Comparison of ENCODE assay signal across 20 cellular contexts in the genomic region with DNA sequence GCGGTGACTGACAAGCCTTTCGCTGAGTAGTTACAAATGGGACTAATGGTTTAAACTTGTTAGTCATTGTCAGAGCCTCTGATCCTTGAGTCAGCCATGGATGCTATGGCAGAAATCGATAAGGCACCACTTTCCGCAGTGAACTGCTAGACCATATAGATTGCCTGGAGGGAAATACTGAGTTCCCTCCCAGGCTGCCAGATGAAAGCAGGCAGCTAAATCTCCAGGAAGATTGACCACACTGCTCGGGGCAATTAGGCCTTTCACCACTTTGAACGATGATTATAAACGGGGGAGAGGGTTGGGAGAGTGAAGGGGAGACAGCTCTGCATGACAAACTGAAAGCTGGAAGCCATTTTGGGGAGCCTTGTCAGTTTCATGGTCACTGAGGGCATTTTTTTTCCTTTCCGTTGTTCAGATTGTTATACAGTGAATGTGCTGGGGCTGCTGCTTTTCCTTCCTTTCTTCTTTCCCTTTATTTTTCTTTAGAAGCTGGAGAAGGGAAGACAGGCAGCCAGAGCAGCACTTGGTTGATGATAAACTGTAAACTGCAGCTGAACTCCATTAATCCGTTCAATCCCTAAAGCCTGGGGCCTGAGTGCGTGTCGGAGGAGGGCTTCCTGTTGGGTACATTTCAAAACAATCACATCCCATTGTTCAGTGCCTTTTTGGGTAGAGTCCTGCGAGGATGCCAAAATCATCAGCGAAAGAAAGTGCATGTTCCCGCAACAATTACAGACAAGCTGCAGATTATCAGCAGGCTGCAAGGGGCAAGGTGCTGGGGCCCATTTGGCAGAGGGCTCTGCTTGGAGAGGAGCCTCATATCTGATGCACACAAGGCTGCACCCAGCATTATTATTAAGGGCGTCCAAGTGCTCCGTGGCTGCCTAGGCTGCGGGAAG.
DNase-seq lines count a peak whose midpoint lies in the region; ATAC-seq, FAIRE-seq and TF ChIP-seq lines count a peak whose summit lies in the region.
"Had no signal": no experiment of that assay in that cellular context is flagged by ENCODE, and none has a peak within 500 bp of the region (broad histone marks: within the 10 kb centered on the region; RNA-seq: fewer than 3 reads in every experiment).

No MANE protein-coding gene starts in this region.

- H3K4me2 ChIP-seq in endothelial cell of umbilical vein (ENCODE audit: insufficient read depth, low read length) (peak overlapping the region; percentile 39), neural cell (ENCODE audit: low read length) (no peak overlapping the region)

- peak; percentile 82 for FAIRE-seq in endothelial cell of umbilical vein (lab: Jason Lieb, UNC)

- ATAC-seq in GM18502 (IDR thresholded peaks at IDR 0.05; ENCODE audit: poor library complexity, unreplicated experiment) (no peak), left lobe of liver (no peak)
- ATAC-seq in activated CD8-positive, alpha-beta T cell treated with anti-CD3 and anti-CD28 coated beads for 36 hours: no peak
- ATAC-seq: effector memory CD8-positive, alpha-beta T cell had no signal

- CTCF ChIA-PET in endothelial cell of umbilical vein (lab: Charles Lee): interaction anchor here (0.6 to 5.5 kb wide), 5 partner anchors 34 to 1061 kb away, joined by 3 to 40 read pairs (median 4); no protein-coding TSS in a partner anchor
- CTCF ChIA-PET in activated CD8-positive, alpha-beta T cell treated with anti-CD3 and anti-CD28 coated beads for 36 hours (lab: Charles Lee): no interaction called here

- no peaks in the 10 kb centered on the region for H3K9me1 ChIP-seq in endothelial cell of umbilical vein (replicated peaks; ENCODE audit: control insufficient read depth, extremely low read depth, insufficient read depth, low read length)

- H3K9me2 ChIP-seq in neural cell (ENCODE audit: insufficient read depth, low read length): no peaks in the 10 kb centered on the region

- H3K9ac ChIP-seq in endothelial cell of umbilical vein (replicated peaks; ENCODE audit: extremely low read depth, insufficient read depth, low read length) (peak overlapping the region; percentile 1), neural cell (ENCODE audit: low read length) (peak overlapping the region; percentile 24)

- no peak for TF ChIP-seq RAD21 in neural cell (conservative IDR thresholded peaks at IDR 0.05)

- DNase-seq in BE2C (peak; percentile 79), NCI-H2227 treated with DMSO at 0.1 percent for 48 hours (lab: John Stamatoyannopoulos, UW) (peak; percentile 50), endothelial cell of umbilical vein (ENCODE audit: low read depth, low spot score) (peak; percentile 53), vagina (ENCODE audit: extremely low spot score in 2 of 2) (no peak), left lobe of liver (ENCODE audit: low spot score) (no peak)
- DNase-seq in activated CD8-positive, alpha-beta T cell treated with anti-CD3 and anti-CD28 coated beads for 36 hours: no peak
- DNase-seq: DMS153; effector memory CD8-positive, alpha-beta T cell; hippocampal formation; MG63; NCI-H446; stimulated activated CD4-positive, alpha-beta T cell treated with anti-CD3 and anti-CD28 coated beads, Interleukin-2, amount 100 ng/mL, for 24 hours; T-helper 2 cell had no signal

- H2AFZ ChIP-seq in endothelial cell of umbilical vein (ENCODE audit: low read depth, low read length): peak overlapping the region; percentile 88
- no peak overlapping the region for H2AFZ ChIP-seq in neural cell (ENCODE audit: low read depth, low read length)

- TF ChIP-seq EP300 in neural cell (conservative IDR thresholded peaks at IDR 0.05; ENCODE audit: poor library complexity, severe bottlenecking): no peak

- H3K9me3 Mint-ChIP-seq in activated CD8-positive, alpha-beta T cell treated with anti-CD3 and anti-CD28 coated beads for 36 hours: no peaks in the 10 kb centered on the region
- H3K9me3 Mint-ChIP-seq: activated T-helper 1 cell treated with anti-CD3 and anti-CD28 coated beads, Interleukin-12 subunit alpha, Interleukin-12 subunit beta, Interleukin-2, Interleukin-4 antibody, amounts not matched to agents 30 ng/mL and 10 ng/mL and 1 ng/mL, durations not matched to agents 14 hours and 24 hours and 36 hours had no signal

- H4K20me1 ChIP-seq in endothelial cell of umbilical vein (replicated peaks; ENCODE audit: control insufficient read depth, extremely low read depth, insufficient read depth, low read length): no peaks in the 10 kb centered on the region
- H4K20me1 ChIP-seq in neural cell (ENCODE audit: insufficient read depth): no peaks in the 10 kb centered on the region

- peaks cover 19% of the 10 kb centered on the region for H3K4me1 ChIP-seq in BE2C
- H3K4me1 ChIP-seq in endothelial cell of umbilical vein (ENCODE audit: control insufficient read depth, extremely low read depth, insufficient read depth, low read length): peaks cover 10% of the 10 kb centered on the region
- H3K4me1 ChIP-seq in vagina: peaks cover 8% of the 10 kb centered on the region
- H3K4me1 ChIP-seq: ascending aorta had no signal

- no peaks in the 10 kb centered on the region for H3K4me1 Mint-ChIP-seq in activated CD8-positive, alpha-beta T cell treated with anti-CD3 and anti-CD28 coated beads for 36 hours (ENCODE audit: low read depth)

- H3F3A ChIP-seq in neural cell (ENCODE audit: insufficient read depth, low read length, poor library complexity, severe bottlenecking): no peaks in the 10 kb centered on the region

- H3K4me3 Mint-ChIP-seq in activated CD8-positive, alpha-beta T cell treated with anti-CD3 and anti-CD28 coated beads for 36 hours: no peak overlapping the region
- H3K4me3 Mint-ChIP-seq: activated T-helper 1 cell treated with anti-CD3 and anti-CD28 coated beads, Interleukin-12 subunit alpha, Interleukin-12 subunit beta, Interleukin-2, Interleukin-4 antibody, amounts not matched to agents 30 ng/mL and 10 ng/mL and 1 ng/mL, durations not matched to agents 14 hours and 24 hours and 36 hours; effector memory CD8-positive, alpha-beta T cell had no signal

- POLR2A ChIA-PET in endothelial cell of umbilical vein (lab: Charles Lee): interaction anchor here (0.6 kb wide), 1 partner anchor 896 kb away, joined by 5 read pairs; no protein-coding TSS in a partner anchor
- POLR2A ChIA-PET in activated CD8-positive, alpha-beta T cell treated with anti-CD3 and anti-CD28 coated beads for 36 hours (lab: Charles Lee): no interaction called here

- no peaks in the 10 kb centered on the region for H3K79me2 ChIP-seq in endothelial cell of umbilical vein (ENCODE audit: control insufficient read depth, insufficient read depth, low read length)
- no peaks in the 10 kb centered on the region for H3K79me2 ChIP-seq in neural cell (replicated peaks; ENCODE audit: insufficient read depth, low read length)

- H3K4me3 ChIP-seq in BE2C (ENCODE audit: low read depth, low read length) (peak overlapping the region; percentile 50), endothelial cell of umbilical vein (replicated peaks in 1 of 3; ENCODE audit: insufficient read depth in 1 of 3, low read depth in 1 of 3, low read length in 3 of 3) (no peak overlapping the region), neural cell (ENCODE audit: low read length) (no peak overlapping the region), vagina (no peak overlapping the region)
- H3K4me3 ChIP-seq: ascending aorta, lung, MG63 had no signal

- H3K27ac ChIP-seq in endothelial cell of umbilical vein (ENCODE audit: insufficient read depth, low read depth, low read length): no peak overlapping the region
- peak overlapping the region; percentile 22 for H3K27ac ChIP-seq in neural cell (ENCODE audit: low read length)
- H3K27ac ChIP-seq in vagina: no peak overlapping the region
- H3K27ac ChIP-seq: ascending aorta, RWPE1 had no signal

- peaks cover 3% of the 10 kb centered on the region for H3K27me3 Mint-ChIP-seq in activated CD8-positive, alpha-beta T cell treated with anti-CD3 and anti-CD28 coated beads for 36 hours
- H3K27me3 Mint-ChIP-seq: effector memory CD8-positive, alpha-beta T cell had no signal

- dilution Hi-C loops in endothelial cell of umbilical vein (cut with MboI; ENCODE audit: extremely low pct_ligation_motif_present, low sequenced_read_pairs): no loop called here

- TF ChIP-seq CTCF in BE2C (IDR thresholded peaks at IDR 0.05; ENCODE audit: low read depth, low read length) (no peak), endothelial cell of umbilical vein (IDR thresholded peaks at IDR 0.05; ENCODE audit: extremely low read depth in 1 of 2, insufficient read depth in 1 of 2, low read depth in 1 of 2, low read length in 2 of 2) (no peak), neural cell (IDR thresholded peaks at IDR 0.05; ENCODE audit: poor library complexity, severe bottlenecking) (no peak), vagina (IDR thresholded peaks at IDR 0.05) (no peak)
- no peak for TF ChIP-seq CTCF in activated CD8-positive, alpha-beta T cell treated with anti-CD3 and anti-CD28 coated beads for 36 hours (IDR thresholded peaks at IDR 0.05)

- no peaks in the 10 kb centered on the region for H3K27me3 ChIP-seq in BE2C
- H3K27me3 ChIP-seq in endothelial cell of umbilical vein (ENCODE audit: control insufficient read depth in 2 of 2, insufficient read depth in 2 of 2, low read length in 2 of 2): peaks cover 0 to 3% of the 10 kb centered on the region in 2 experiments
- H3K27me3 ChIP-seq in neural cell (ENCODE audit: insufficient read depth, low read depth, low read length): no peaks in the 10 kb centered on the region
- no peaks in the 10 kb centered on the region for H3K27me3 ChIP-seq in vagina
- H3K27me3 ChIP-seq: ascending aorta, MG63 had no signal

- BruUV-seq in endothelial cell of umbilical vein (replicated peaks; lab: Mats Ljungman, UMichigan): no TSS peak

- no peaks in the 10 kb centered on the region for H3K36me3 Mint-ChIP-seq in activated CD8-positive, alpha-beta T cell treated with anti-CD3 and anti-CD28 coated beads for 36 hours (ENCODE audit: low read depth)

- no peak overlapping the region for H3K27ac Mint-ChIP-seq in activated CD8-positive, alpha-beta T cell treated with anti-CD3 and anti-CD28 coated beads for 36 hours
- H3K27ac Mint-ChIP-seq: activated T-helper 1 cell treated with anti-CD3 and anti-CD28 coated beads, Interleukin-12 subunit alpha, Interleukin-12 subunit beta, Interleukin-2, Interleukin-4 antibody, amounts not matched to agents 30 ng/mL and 10 ng/mL and 1 ng/mL, durations not matched to agents 14 hours and 24 hours and 36 hours; effector memory CD8-positive, alpha-beta T cell; progenitor cell of endocrine pancreas had no signal

- H3K9me3 ChIP-seq in BE2C (no peaks in the 10 kb centered on the region), endothelial cell of umbilical vein (replicated peaks; ENCODE audit: control insufficient read depth, insufficient read depth, low read length) (no peaks in the 10 kb centered on the region), neural cell (ENCODE audit: low read length) (no peaks in the 10 kb centered on the region), vagina (no peaks in the 10 kb centered on the region)
- H3K9me3 ChIP-seq: ascending aorta, MG63 had no signal

- intact Hi-C loops in endothelial cell of umbilical vein (cut with micrococcal nuclease): loop anchor here (10.0 kb wide), 2 partner anchors 60 to 1340 kb away; no protein-coding TSS in a partner anchor
- intact Hi-C loops in activated CD8-positive, alpha-beta T cell treated with anti-CD3 and anti-CD28 coated beads for 36 hours (cut with micrococcal nuclease): no loop called here
- intact Hi-C loops in vagina (cut with DNase I): no loop called here

- no peak for TF ChIP-seq POLR2A in endothelial cell of umbilical vein (IDR thresholded peaks at IDR 0.05; ENCODE audit: low read depth, low read length)
- no peak for TF ChIP-seq POLR2A in vagina (IDR thresholded peaks at IDR 0.05)

- H3K36me3 ChIP-seq in BE2C (no peaks in the 10 kb centered on the region), endothelial cell of umbilical vein (ENCODE audit: control insufficient read depth in 2 of 2, extremely low read depth in 1 of 2, insufficient read depth in 2 of 2, low read length in 2 of 2) (no peaks in the 10 kb centered on the region), neural cell (ENCODE audit: insufficient read depth, low read length) (no peaks in the 10 kb centered on the region), vagina (no peaks in the 10 kb centered on the region)
- H3K36me3 ChIP-seq: ascending aorta, MG63 had no signal

Comparison
In these comparisons a context has a peak if more than half of its experiments do, and no peak if none do; other contexts are left out.
1. DNase-seq: peak in BE2C (single experiment), NCI-H2227 treated with DMSO at 0.1 percent for 48 hours (single experiment) and endothelial cell of umbilical vein (single experiment); none in activated CD8-positive, alpha-beta T cell treated with anti-CD3 and anti-CD28 coated beads for 36 hours (single experiment), vagina (0 of 2) and left lobe of liver (single experiment).